ENCODE assay signal across 21 cellular contexts in genomic region chr2:197388866-197389587, GRCh38.
"Had no signal": no experiment of that assay in that cellular context is flagged by ENCODE, and none has a peak within 500 bp of the region (broad histone marks: within the 10 kb centered on the region; RNA-seq: fewer than 3 reads in every experiment).

No MANE protein-coding gene starts in this region.

- H3K4me3 ChIP-seq: ascending aorta, heart left ventricle, left ventricle myocardium inferior, ovary, upper lobe of left lung had no signal

- H3K36me3 ChIP-seq: ovary had no signal

- H3K4me1 ChIP-seq: ascending aorta, heart left ventricle, left ventricle myocardium inferior had no signal

- H3K9me3 Mint-ChIP-seq: memory B cell; nephron; stimulated activated naive CD8-positive, alpha-beta T cell treated with anti-CD3 and anti-CD28 coated beads, Interleukin-15, Interleukin-2, amounts not matched to agents 100 ng/mL and 50 ng/mL, for 24 hours had no signal

- H3K27ac Mint-ChIP-seq: activated CD8-positive, alpha-beta memory T cell treated with anti-CD3 and anti-CD28 coated beads, Interleukin-2, amount 10 ng/mL, durations not matched to agents 7 days and 5 days; stimulated activated naive CD8-positive, alpha-beta T cell treated with anti-CD3 and anti-CD28 coated beads, Interleukin-15, Interleukin-2, amounts not matched to agents 100 ng/mL and 50 ng/mL, for 24 hours had no signal

- H3K27me3 Mint-ChIP-seq: activated CD8-positive, alpha-beta memory T cell treated with anti-CD3 and anti-CD28 coated beads, Interleukin-2, amount 10 ng/mL, durations not matched to agents 7 days and 5 days; memory B cell; stimulated activated naive CD8-positive, alpha-beta T cell treated with anti-CD3 and anti-CD28 coated beads, Interleukin-15, Interleukin-2, amounts not matched to agents 100 ng/mL and 50 ng/mL, for 24 hours had no signal

- H3K4me3 Mint-ChIP-seq: activated CD8-positive, alpha-beta memory T cell treated with anti-CD3 and anti-CD28 coated beads, Interleukin-2, amount 10 ng/mL, durations not matched to agents 7 days and 5 days; memory B cell; nephron; stimulated activated naive CD8-positive, alpha-beta T cell treated with anti-CD3 and anti-CD28 coated beads, Interleukin-15, Interleukin-2, amounts not matched to agents 100 ng/mL and 50 ng/mL, for 24 hours had no signal

- ATAC-seq: activated CD8-positive, alpha-beta memory T cell treated with anti-CD3 and anti-CD28 coated beads, Interleukin-2, amount 10 ng/mL, durations not matched to agents 7 days and 5 days had no signal

- FAIRE-seq: bronchial epithelial cell, colon, frontal cortex, keratinocyte, TTC549 had no signal

- DNase-seq: activated CD4-positive, CD25-positive, alpha-beta regulatory T cell; activated CD8-positive, alpha-beta memory T cell treated with anti-CD3 and anti-CD28 coated beads, Interleukin-2, amount 10 ng/mL, durations not matched to agents 7 days and 5 days; activated gamma-delta T cell treated with Interleukin-2 at 50 U/mL for 16 hours; activated T-cell treated with anti-CD3 and anti-CD28 coated beads, Interleukin-2, amount 50 U/mL, for 48 hours; effector CD4-positive, alpha-beta T cell; heart left ventricle; left ventricle myocardium inferior; ovary; stimulated activated CD4-positive, alpha-beta T cell treated with anti-CD3 and anti-CD28 coated beads, Interleukin-12 subunit alpha, Interleukin-12 subunit beta, amount 100 ng/mL, for 4 hours; stimulated activated CD4-positive, alpha-beta T cell treated with anti-CD3 and anti-CD28 coated beads, Interleukin-2, amount 100 ng/mL, for 48 hours; T-helper 2 cell; upper lobe of left lung had no signal

- H3K27me3 ChIP-seq: ascending aorta, heart left ventricle, ovary, upper lobe of left lung had no signal

- H3K9me3 ChIP-seq: ascending aorta, heart left ventricle, left ventricle myocardium inferior, ovary, upper lobe of left lung had no signal

- H3K27ac ChIP-seq: ascending aorta, heart left ventricle, left ventricle myocardium inferior, ovary, upper lobe of left lung had no signal

- H3K4me1 Mint-ChIP-seq: activated CD8-positive, alpha-beta memory T cell treated with anti-CD3 and anti-CD28 coated beads, Interleukin-2, amount 10 ng/mL, durations not matched to agents 7 days and 5 days; memory B cell; nephron had no signal
